In genomic region chr5:157164521-157164920, GRCh38 we compare ENCODE assay signal across 1 cellular context.
TF ChIP-seq lines count a peak whose summit lies in the region.

No MANE protein-coding gene starts in this region.

TF ChIP-seq in GM12878, 131 proteins besides CTCF, POLR2A, EP300 and RAD21:
- TF ChIP-seq SMAD5 (IDR thresholded peaks at IDR 0.05; ENCODE audit: low read depth) (no peak), BHLHE40 (IDR thresholded peaks at IDR 0.05; ENCODE audit: borderline replicate concordance in 1 of 2, low read depth in 2 of 2, low read length in 1 of 2) (peak; percentile 15 to 62; a peak in 3 of 4 replicates), PKNOX1 (IDR thresholded peaks at IDR 0.05) (peak; percentile 57; the same call in 1 of the 2 replicates)
